18 cellular contexts compared by ENCODE assay signal in genomic region chr14:32728526-32728925, GRCh38.
"Had no signal": no experiment of that assay in that cellular context is flagged by ENCODE, and none has a peak within 500 bp of the region (broad histone marks: within the 10 kb centered on the region; RNA-seq: fewer than 3 reads in every experiment).

No MANE protein-coding gene starts in this region.

- ATAC-seq: heart left ventricle, left lobe of liver, mucosa of descending colon, natural killer cell, upper lobe of right lung had no signal

- H3K36me3 Mint-ChIP-seq: natural killer cell had no signal

- DNase-seq: cerebellar nuclear complex; colonic mucosa; dermis blood vessel endothelial cell; effector CD4-positive, alpha-beta T cell; heart left ventricle; kidney glomerular epithelial cell; mammary epithelial cell; mucosa of descending colon; natural killer cell; sigmoid colon; stimulated activated naive CD4-positive, alpha-beta T cell treated with Interleukin-2 at 50 U/mL for 16 hours; testis; upper lobe of right lung had no signal

- H3K27ac Mint-ChIP-seq: natural killer cell had no signal

- H3K9me3 ChIP-seq: colonic mucosa, heart left ventricle, mucosa of descending colon, neutrophil, sigmoid colon, testis, tibial nerve, upper lobe of right lung, vagina had no signal

- H3K4me1 Mint-ChIP-seq: natural killer cell had no signal

- H3K4me3 Mint-ChIP-seq: natural killer cell had no signal

- H3K27me3 ChIP-seq: colonic mucosa, heart left ventricle, neutrophil, sigmoid colon, testis, tibial nerve, upper lobe of right lung, vagina had no signal

- H3K27ac ChIP-seq: colonic mucosa, heart left ventricle, neutrophil, sigmoid colon, skin epidermis, testis, upper lobe of right lung, vagina had no signal
